Comparison of ENCODE assay signal across 33 cellular contexts in genomic region chr6:41229716-41230115, GRCh38. TPM values are rescaled to one million over a fixed set of nuclear protein-coding genes. Genes with fewer than 3 reads are reported as not detected.
"Had no signal": no experiment of that assay in that cellular context is flagged by ENCODE, and none has a peak within 500 bp of the region (broad histone marks: within the 10 kb centered on the region; RNA-seq: fewer than 3 reads in every experiment).

No MANE protein-coding gene starts in this region.

- H3K9me3 ChIP-seq: ascending aorta, esophagus muscularis mucosa, gastrocnemius medialis had no signal

- H3K4me1 Mint-ChIP-seq: activated CD4-positive, alpha-beta T cell treated with anti-CD3 and anti-CD28 coated beads for 36 hours; activated CD4-positive, alpha-beta T cell treated with anti-CD3 and anti-CD28 coated beads, Interleukin-2, amount 10 ng/mL, durations not matched to agents 24 days and 14 days; activated CD8-positive, alpha-beta memory T cell treated with anti-CD3 and anti-CD28 coated beads, Interleukin-2, amount 10 ng/mL, durations not matched to agents 7 days and 5 days; activated naive CD4-positive, alpha-beta T cell treated with anti-CD3 and anti-CD28 coated beads, Interleukin-2, amount 10 ng/mL, durations not matched to agents 7 days and 5 days; brain; central memory CD8-positive, alpha-beta T cell had no signal

- H3K27ac ChIP-seq: ascending aorta, esophagus muscularis mucosa, foreskin keratinocyte, gastrocnemius medialis had no signal

- H3K27me3 Mint-ChIP-seq: activated CD4-positive, alpha-beta T cell treated with anti-CD3 and anti-CD28 coated beads for 36 hours had no signal

- H3K9me3 Mint-ChIP-seq: activated CD4-positive, alpha-beta memory T cell treated with anti-CD3 and anti-CD28 coated beads for 36 hours; activated CD4-positive, alpha-beta T cell treated with anti-CD3 and anti-CD28 coated beads, Interleukin-2, amount 10 ng/mL, durations not matched to agents 24 days and 14 days; activated naive CD4-positive, alpha-beta T cell treated with anti-CD3 and anti-CD28 coated beads, Interleukin-2, amount 10 ng/mL, durations not matched to agents 7 days and 5 days; activated T-helper 1 cell treated with anti-CD3 and anti-CD28 coated beads, Interleukin-12 subunit alpha, Interleukin-12 subunit beta, Interleukin-2, Interleukin-4 antibody, amounts not matched to agents 30 ng/mL and 10 ng/mL and 1 ng/mL, durations not matched to agents 14 hours and 24 hours and 36 hours; activated T-helper 2 cell treated with anti-CD3 and anti-CD28 coated beads, Interferon-gamma antibody, Interleukin-2, Interleukin-4, amounts not matched to agents 10 μg/mL and 5 μg/mL and 100 μg/mL, durations not matched to agents 14 hours and 24 hours and 36 hours; brain; central memory CD8-positive, alpha-beta T cell; effector memory CD8-positive, alpha-beta T cell; T-cell; T-helper 1 cell treated with Interleukin-12 subunit alpha and Interleukin-12 subunit beta and Interleukin-4 antibody, amounts not matched to agents 30 μg/mL and 1 μg/mL, for 36 hours had no signal

- H3K27me3 ChIP-seq: ascending aorta had no signal

- H3K36me3 Mint-ChIP-seq: activated CD4-positive, alpha-beta memory T cell treated with anti-CD3 and anti-CD28 coated beads for 36 hours; activated CD8-positive, alpha-beta memory T cell treated with anti-CD3 and anti-CD28 coated beads, Interleukin-2, amount 10 ng/mL, durations not matched to agents 7 days and 5 days; activated naive CD4-positive, alpha-beta T cell treated with anti-CD3 and anti-CD28 coated beads, Interleukin-2, amount 10 ng/mL, durations not matched to agents 7 days and 5 days; activated naive CD8-positive, alpha-beta T cell; brain; T-cell had no signal

- H3K4me1 ChIP-seq: ascending aorta, esophagus muscularis mucosa, foreskin keratinocyte, gastrocnemius medialis had no signal

- DNase-seq: activated CD4-positive, alpha-beta memory T cell treated with anti-CD3 and anti-CD28 coated beads for 36 hours; activated CD4-positive, alpha-beta T cell treated with anti-CD3 and anti-CD28 coated beads for 36 hours; activated CD4-positive, alpha-beta T cell treated with anti-CD3 and anti-CD28 coated beads, Interleukin-2, amount 10 ng/mL, durations not matched to agents 24 days and 14 days; activated CD4-positive, CD25-positive, alpha-beta regulatory T cell; activated CD4-positive, CD25-positive, alpha-beta regulatory T cell treated with anti-CD3 and anti-CD28 coated beads, Interleukin-2, amount 50 U/mL, for 72 hours; activated CD8-positive, alpha-beta memory T cell treated with anti-CD3 and anti-CD28 coated beads, Interleukin-2, amount 10 ng/mL, durations not matched to agents 7 days and 5 days; activated CD8-positive, alpha-beta memory T cell treated with anti-CD3 and anti-CD28 coated beads, Interleukin-2, amount 50 U/mL, for 4 hours; activated CD8-positive, alpha-beta T cell treated with anti-CD3 and anti-CD28 coated beads, Interleukin-2, amount 10 ng/mL, durations not matched to agents 7 days and 5 days; activated effector memory CD4-positive, alpha-beta T cell treated with anti-CD3 and anti-CD28 coated beads, Interleukin-2, amount 50 U/mL, for 16 hours; activated naive CD4-positive, alpha-beta T cell treated with anti-CD3 and anti-CD28 coated beads, Interleukin-2, amount 10 ng/mL, durations not matched to agents 7 days and 5 days; activated T-cell treated with anti-CD3 and anti-CD28 coated beads, Interleukin-2, amount 50 U/mL, for 1 hour; activated T-cell treated with anti-CD3 and anti-CD28 coated beads, Interleukin-2, amount 50 U/mL, for 48 hours; cortex of kidney; dermis blood vessel endothelial cell; effector CD4-positive, alpha-beta T cell; effector memory CD8-positive, alpha-beta T cell; foreskin keratinocyte; gastrocnemius medialis; glutamatergic neuron; SW 1271; T-cell had no signal

- H3K36me3 ChIP-seq: ascending aorta, esophagus muscularis mucosa, gastrocnemius medialis had no signal

- H3K4me3 ChIP-seq: ascending aorta, esophagus muscularis mucosa, gastrocnemius medialis had no signal

- ATAC-seq: activated CD4-positive, alpha-beta T cell treated with anti-CD3 and anti-CD28 coated beads for 36 hours; activated CD8-positive, alpha-beta memory T cell treated with anti-CD3 and anti-CD28 coated beads, Interleukin-2, amount 10 ng/mL, durations not matched to agents 7 days and 5 days; activated CD8-positive, alpha-beta T cell treated with anti-CD3 and anti-CD28 coated beads, Interleukin-2, amount 10 ng/mL, durations not matched to agents 7 days and 5 days; effector memory CD8-positive, alpha-beta T cell; foreskin keratinocyte; gastrocnemius medialis; T-cell had no signal

- H3K27ac Mint-ChIP-seq: activated CD4-positive, alpha-beta memory T cell treated with anti-CD3 and anti-CD28 coated beads for 36 hours; activated CD4-positive, alpha-beta T cell treated with anti-CD3 and anti-CD28 coated beads for 36 hours; activated CD4-positive, alpha-beta T cell treated with anti-CD3 and anti-CD28 coated beads, Interleukin-2, amount 10 ng/mL, durations not matched to agents 24 days and 14 days; activated CD8-positive, alpha-beta memory T cell treated with anti-CD3 and anti-CD28 coated beads, Interleukin-2, amount 10 ng/mL, durations not matched to agents 7 days and 5 days; activated CD8-positive, alpha-beta T cell treated with anti-CD3 and anti-CD28 coated beads, Interleukin-2, amount 10 ng/mL, durations not matched to agents 7 days and 5 days; activated naive CD4-positive, alpha-beta T cell treated with anti-CD3 and anti-CD28 coated beads, Interleukin-2, amount 10 ng/mL, durations not matched to agents 7 days and 5 days; activated naive CD8-positive, alpha-beta T cell; activated T-helper 2 cell treated with anti-CD3 and anti-CD28 coated beads, Interferon-gamma antibody, Interleukin-2, Interleukin-4, amounts not matched to agents 10 μg/mL and 5 μg/mL and 100 μg/mL, durations not matched to agents 14 hours and 24 hours and 36 hours; brain; effector memory CD8-positive, alpha-beta T cell; T-cell; T-helper 1 cell treated with Interleukin-12 subunit alpha and Interleukin-12 subunit beta and Interleukin-4 antibody, amounts not matched to agents 30 μg/mL and 1 μg/mL, for 36 hours had no signal

- H3K4me3 Mint-ChIP-seq: activated CD4-positive, alpha-beta memory T cell treated with anti-CD3 and anti-CD28 coated beads for 36 hours; activated CD4-positive, alpha-beta T cell treated with anti-CD3 and anti-CD28 coated beads for 36 hours; activated CD4-positive, alpha-beta T cell treated with anti-CD3 and anti-CD28 coated beads, Interleukin-2, amount 10 ng/mL, durations not matched to agents 24 days and 14 days; activated CD8-positive, alpha-beta memory T cell treated with anti-CD3 and anti-CD28 coated beads, Interleukin-2, amount 10 ng/mL, durations not matched to agents 7 days and 5 days; activated CD8-positive, alpha-beta T cell treated with anti-CD3 and anti-CD28 coated beads, Interleukin-2, amount 10 ng/mL, durations not matched to agents 7 days and 5 days; activated naive CD4-positive, alpha-beta T cell treated with anti-CD3 and anti-CD28 coated beads, Interleukin-2, amount 10 ng/mL, durations not matched to agents 7 days and 5 days; activated naive CD8-positive, alpha-beta T cell; activated T-helper 1 cell treated with anti-CD3 and anti-CD28 coated beads, Interleukin-12 subunit alpha, Interleukin-12 subunit beta, Interleukin-2, Interleukin-4 antibody, amounts not matched to agents 30 ng/mL and 10 ng/mL and 1 ng/mL, durations not matched to agents 14 hours and 24 hours and 36 hours; brain; central memory CD8-positive, alpha-beta T cell; effector memory CD8-positive, alpha-beta T cell; T-cell; T-helper 1 cell treated with Interleukin-12 subunit alpha and Interleukin-12 subunit beta and Interleukin-4 antibody, amounts not matched to agents 30 μg/mL and 1 μg/mL, for 36 hours had no signal

RNA-seq across cellular contexts. Expression of gene TREML4, which starts 1.6 kb away (rescaled TPM):
- total RNA-seq: activated CD4-positive, alpha-beta memory T cell treated with anti-CD3 and anti-CD28 coated beads for 36 hours; activated CD4-positive, alpha-beta T cell treated with anti-CD3 and anti-CD28 coated beads for 36 hours; activated CD4-positive, alpha-beta T cell treated with anti-CD3 and anti-CD28 coated beads, Interleukin-2, amount 10 ng/mL, durations not matched to agents 24 days and 14 days; activated CD8-positive, alpha-beta memory T cell treated with anti-CD3 and anti-CD28 coated beads for 36 hours; activated CD8-positive, alpha-beta memory T cell treated with anti-CD3 and anti-CD28 coated beads, Interleukin-2, amount 10 ng/mL, durations not matched to agents 7 days and 5 days; activated CD8-positive, alpha-beta T cell treated with anti-CD3 and anti-CD28 coated beads, Interleukin-2, amount 10 ng/mL, durations not matched to agents 7 days and 5 days; activated T-helper 1 cell treated with anti-CD3 and anti-CD28 coated beads, Interleukin-12 subunit alpha, Interleukin-12 subunit beta, Interleukin-2, Interleukin-4 antibody, amounts not matched to agents 30 ng/mL and 10 ng/mL and 1 ng/mL, durations not matched to agents 14 hours and 24 hours and 36 hours; activated T-helper 2 cell treated with anti-CD3 and anti-CD28 coated beads, Interferon-gamma antibody, Interleukin-2, Interleukin-4, amounts not matched to agents 10 μg/mL and 5 μg/mL and 100 μg/mL, durations not matched to agents 14 hours and 24 hours and 36 hours; ascending aorta; bronchial epithelial cell; cardiac septum; cerebellum; dermis blood vessel endothelial cell; esophagus muscularis mucosa; foreskin keratinocyte; gastrocnemius medialis; T-cell had no signal
- polyA plus RNA-seq: foreskin keratinocyte had no signal

RNA-seq across cellular contexts. Expression of gene TREML2, which starts 28.8 kb away (rescaled TPM):
- total RNA-seq: ascending aorta, bronchial epithelial cell, dermis blood vessel endothelial cell had no signal

RNA-seq across cellular contexts. Expression of gene TREM1, which starts 56.8 kb away (rescaled TPM):
- total RNA-seq: activated CD4-positive, alpha-beta T cell treated with anti-CD3 and anti-CD28 coated beads, Interleukin-2, amount 10 ng/mL, durations not matched to agents 24 days and 14 days; activated CD8-positive, alpha-beta memory T cell treated with anti-CD3 and anti-CD28 coated beads for 36 hours; activated CD8-positive, alpha-beta memory T cell treated with anti-CD3 and anti-CD28 coated beads, Interleukin-2, amount 10 ng/mL, durations not matched to agents 7 days and 5 days; activated CD8-positive, alpha-beta T cell treated with anti-CD3 and anti-CD28 coated beads, Interleukin-2, amount 10 ng/mL, durations not matched to agents 7 days and 5 days; activated T-helper 1 cell treated with anti-CD3 and anti-CD28 coated beads, Interleukin-12 subunit alpha, Interleukin-12 subunit beta, Interleukin-2, Interleukin-4 antibody, amounts not matched to agents 30 ng/mL and 10 ng/mL and 1 ng/mL, durations not matched to agents 14 hours and 24 hours and 36 hours; activated T-helper 2 cell treated with anti-CD3 and anti-CD28 coated beads, Interferon-gamma antibody, Interleukin-2, Interleukin-4, amounts not matched to agents 10 μg/mL and 5 μg/mL and 100 μg/mL, durations not matched to agents 14 hours and 24 hours and 36 hours; ascending aorta; dermis blood vessel endothelial cell; foreskin keratinocyte had no signal
- polyA plus RNA-seq: foreskin keratinocyte had no signal
